Comparison of ENCODE assay signal across 8 cellular contexts in genomic region chr3:49132437-49133225, GRCh38. TPM values are rescaled to one million over a fixed set of nuclear protein-coding genes. Genes with fewer than 3 reads are reported as not detected.
DNase-seq lines count a peak whose midpoint lies in the region; ATAC-seq and TF ChIP-seq lines count a peak whose summit lies in the region.

TSS of gene LAMB2 (minus strand) at chr3:49133050. CDS start at chr3:49132867, 183 bp downstream.

- TF ChIP-seq CTCF in PC-3 (conservative IDR thresholded peaks at IDR 0.05; ENCODE audit: low read depth, low read length) (no peak; the same call in 1 of the 2 replicates), left lung (IDR thresholded peaks at IDR 0.05) (no peak), stomach (IDR thresholded peaks at IDR 0.05) (no peak)

- no peaks in the 10 kb centered on the region for H3K27me3 ChIP-seq in PC-3 (ENCODE audit: low read length)
- no peaks in the 10 kb centered on the region for H3K27me3 ChIP-seq in left lung
- H3K27me3 ChIP-seq in stomach = peaks cover 0 to 3% (median under 1%) of the 10 kb centered on the region in 3 donors

- H3K27ac ChIP-seq in PC-3 (ENCODE audit: low read length) (peak within 1 kb of the TSS; percentile 93), left lung (peak within 1 kb of the TSS; percentile 82 to 84), stomach (peak within 1 kb of the TSS; percentile 83 to 88 (median 88))

- H3K4me2 ChIP-seq in PC-3 (ENCODE audit: low read length) = peak within 1 kb of the TSS; percentile 99

- peak; percentile 66 for ATAC-seq in PC-3
- ATAC-seq in left lung = peak; percentile 92
- ATAC-seq in GM21717 (IDR thresholded peaks at IDR 0.05; ENCODE audit: unreplicated experiment) = no peak

- H4K20me1 ChIP-seq in PC-3 (ENCODE audit: low read length) = no peaks in the 10 kb centered on the region

- TF ChIP-seq EP300 in stomach (IDR thresholded peaks at IDR 0.05) = no peak

- 9 to 11% (median 10%) methylated on average over 11 to 28 of the region's 28 CpGs for WGBS in stomach, 5 donors

- H3K36me3 ChIP-seq in PC-3 (ENCODE audit: low read depth, low read length) = peaks cover 5% of the 10 kb centered on the region; the same call in 1 of the 2 replicates
- peaks cover 0 to 31% of the 10 kb centered on the region in 2 donors for H3K36me3 ChIP-seq in left lung
- H3K36me3 ChIP-seq in stomach = peaks cover 27 to 36% (median 34%) of the 10 kb centered on the region in 4 donors

- BruUV-seq in PC-3 (replicated peaks; lab: Mats Ljungman, UMichigan) = TSS peak; percentile 86

- H3K4me1 ChIP-seq in PC-3 (ENCODE audit: insufficient read depth, low read length) = peaks cover 12% of the 10 kb centered on the region
- peaks cover 10 to 22% of the 10 kb centered on the region in 2 donors for H3K4me1 ChIP-seq in left lung
- H3K4me1 ChIP-seq in stomach = peaks cover 18 to 52% (median 42%) of the 10 kb centered on the region in 4 donors

- intact Hi-C loops in PC-3 (cut with micrococcal nuclease) = loop anchor here (1.0 to 5.0 kb wide), 3 partner anchors 38 to 280 kb away; partner anchors contain the start of genes KLHDC8B, QRICH1, RHOA and TCTA
- intact Hi-C loops in left lung (cut with DNase I) = no loop called here
- intact Hi-C loops in stomach (cut with DNase I; ENCODE audit: low total_unique reads) = no loop called here

- TF ChIP-seq POLR2A in stomach (IDR thresholded peaks at IDR 0.05) = peak in 1 of 4 donors; percentile 24

- H3K9me3 ChIP-seq in PC-3 (ENCODE audit: low read length) (no peaks in the 10 kb centered on the region), left lung (no peaks in the 10 kb centered on the region), stomach (no peaks in the 10 kb centered on the region)

- no peaks in the 10 kb centered on the region for H3K9me2 ChIP-seq in PC-3 (replicated peaks; ENCODE audit: low read length)

- peaks cover 25% of the 10 kb centered on the region for H3K79me2 ChIP-seq in PC-3 (ENCODE audit: low read length)

- H3K4me3 ChIP-seq in PC-3 (ENCODE audit: low read length) (peak within 1 kb of the TSS; percentile 91), left lung (peak within 1 kb of the TSS; percentile 53 to 73), stomach (peak within 1 kb of the TSS; percentile 65 to 79 (median 72))

- H3K9ac ChIP-seq in PC-3 (ENCODE audit: low read length) = peak within 1 kb of the TSS; percentile 89

- H2AFZ ChIP-seq in PC-3 (ENCODE audit: low read length) = peak within 1 kb of the TSS; percentile 94

- POLR2A ChIA-PET in PC-3 (lab: Charles Lee; ENCODE audit: unreplicated experiment) = interaction anchor here (0.5 to 0.9 kb wide), 5 partner anchors 12 to 214 kb away, joined by 3 to 4 read pairs (median 3); partner anchors contain the start of genes ARIH2 and WDR6

- CTCF ChIA-PET in PC-3 (lab: Charles Lee) = interaction anchor here (0.6 to 0.9 kb wide), 3 partner anchors 39 to 407 kb away, joined by 3 to 4 read pairs (median 3); partner anchors contain the start of gene QRICH1

- H3F3A ChIP-seq in PC-3 (ENCODE audit: low read length, unreplicated experiment) = no peaks in the 10 kb centered on the region

- DNase-seq in GM03348 (ENCODE audit: low spot score) = peak; percentile 89
- DNase-seq in PC-3 = peak; percentile 82
- peak; percentile 86 for DNase-seq in ecto neural progenitor cell (ENCODE audit: low spot score)
- peak; percentile 78 to 86 for DNase-seq in left lung
- peak; percentile 77 for DNase-seq in stomach
- no peak for DNase-seq in activated gamma-delta T cell treated with Interleukin-2 at 50 U/mL for 16 hours
- no peak for DNase-seq in activated naive CD4-positive, alpha-beta T cell treated with Interleukin-2 at 50 U/mL for 16 hours

RNA-seq across cellular contexts. Expression of gene LAMB2, which starts in this region (rescaled TPM):
- 240 and 365 TPM in 2 replicates for total RNA-seq in PC-3 (2014; rRNA removed)
- total RNA-seq in left lung = 100 to 1,000 TPM; 283 to 484 TPM
- total RNA-seq in stomach = 100 to 1,000 TPM; 195 to 578 (median 552) TPM
- 100 to 1,000 TPM; 198 to 333 (median 200) TPM for polyA plus RNA-seq in stomach

Comparison
In these comparisons a context has a peak if more than half of its experiments do, and no peak if none do; other contexts are left out.
1. DNase-seq: peak in GM03348 (single experiment), PC-3 (single experiment), ecto neural progenitor cell (single experiment), left lung (2 of 2) and stomach (single experiment); none in activated gamma-delta T cell treated with Interleukin-2 at 50 U/mL for 16 hours (single experiment) and activated naive CD4-positive, alpha-beta T cell treated with Interleukin-2 at 50 U/mL for 16 hours (single experiment).
2. Peak in every context shown above with its lines, with median percentiles within 50 percentile points of each other: H3K27ac ChIP-seq and H3K4me3 ChIP-seq.